ENCODE assay signal across 22 cellular contexts in genomic region chr10:33039167-33039566, GRCh38.
DNase-seq lines count a peak whose midpoint lies in the region; ATAC-seq and TF ChIP-seq lines count a peak whose summit lies in the region.
"Had no signal": no experiment of that assay in that cellular context is flagged by ENCODE, and none has a peak within 500 bp of the region (broad histone marks: within the 10 kb centered on the region; RNA-seq: fewer than 3 reads in every experiment).

No MANE protein-coding gene starts in this region.

- H3K9me3 ChIP-seq in PC-3 (ENCODE audit: low read length) (no peaks in the 10 kb centered on the region), iPS-18a (ENCODE audit: control insufficient read depth, low read depth, low read length) (peaks cover 4% of the 10 kb centered on the region), aorta (ENCODE audit: control insufficient read depth, low read length) (no peaks in the 10 kb centered on the region)

- no peaks in the 10 kb centered on the region for H3K36me3 ChIP-seq in PC-3 (ENCODE audit: low read depth, low read length)
- H3K36me3 ChIP-seq in iPS-18a (ENCODE audit: control insufficient read depth, low read depth, low read length), result no peaks in the 10 kb centered on the region
- H3K36me3 ChIP-seq in aorta (ENCODE audit: control insufficient read depth in 1 of 2, insufficient read depth in 2 of 2, low read length in 1 of 2), result no peaks in the 10 kb centered on the region

- ATAC-seq in PC-3, result peak; percentile 54
- no peak for ATAC-seq in aorta (ENCODE audit: low FRiP score)
- ATAC-seq: HepG2, SK-N-SH treated with all-trans-retinoic acid at 6 μM for 48 hours had no signal

- H3K9ac ChIP-seq in PC-3 (ENCODE audit: low read length) (no peak overlapping the region), iPS-18a (ENCODE audit: low read length) (no peak overlapping the region)

- H3K27me3 Mint-ChIP-seq in progenitor cell of endocrine pancreas, result no peaks in the 10 kb centered on the region

- no peak overlapping the region for H3K27ac ChIP-seq in PC-3 (ENCODE audit: low read length)
- no peak overlapping the region for H3K27ac ChIP-seq in iPS-18a (ENCODE audit: low read length)
- H3K27ac ChIP-seq in aorta (ENCODE audit: low read depth in 1 of 2, low read length in 2 of 2), result no peak overlapping the region
- H3K27ac ChIP-seq: 22Rv1, RWPE1 had no signal

- H3K36me3 Mint-ChIP-seq in progenitor cell of endocrine pancreas (ENCODE audit: insufficient read depth), result no peaks in the 10 kb centered on the region
- H3K36me3 Mint-ChIP-seq: CD14-positive monocyte had no signal

- H3K4me3 ChIP-seq in PC-3 (ENCODE audit: low read length) (no peak overlapping the region), iPS-18a (ENCODE audit: low read length) (peak overlapping the region; percentile 25), aorta (ENCODE audit: low read length in 2 of 2) (no peak overlapping the region)

- BruUV-seq in PC-3 (replicated peaks; lab: Mats Ljungman, UMichigan), result no TSS peak

- no peaks in the 10 kb centered on the region for H3K9me3 Mint-ChIP-seq in progenitor cell of endocrine pancreas (ENCODE audit: low read depth)

- no peak overlapping the region for H3K4me3 Mint-ChIP-seq in progenitor cell of endocrine pancreas (ENCODE audit: low read depth)
- H3K4me3 Mint-ChIP-seq: CD14-positive monocyte had no signal

- DNase-seq in NCI-H1092 treated with DMSO at 0.1 percent for 48 hours (lab: John Stamatoyannopoulos, UW) (peak; percentile 2), NCI-H1092 (lab: John Stamatoyannopoulos, UW) (no peak), PC-3 (no peak), progenitor cell of endocrine pancreas (ENCODE audit: low spot score, unreplicated experiment) (no peak), aorta (no peak), GM03348 (ENCODE audit: low spot score) (no peak)
- no peak for DNase-seq in activated CD4-positive, alpha-beta T cell treated with anti-CD3 and anti-CD28 coated beads, Interleukin-2, amount 50 U/mL, for 4 hours
- DNase-seq: AML-193; KBM-7; NCI-H1417 treated with DMSO at 0.1 percent for 48 hours; NCI-H187 treated with DMSO at 0.1 percent for 48 hours; NCI-H345; NCI-H526 treated with DMSO at 0.1 percent for 48 hours; NK-92 treated with Interleukin-12 subunit alpha and Interleukin-12 subunit beta, amount 100 ng/mL, for 24 hours; OCI-M1; SIG-M5 had no signal

- TF ChIP-seq CTCF in PC-3 (conservative IDR thresholded peaks at IDR 0.05; ENCODE audit: low read depth, low read length), result no peak
- TF ChIP-seq CTCF in progenitor cell of endocrine pancreas (IDR thresholded peaks at IDR 0.05; ENCODE audit: unreplicated experiment), result no peak

- no peaks in the 10 kb centered on the region for H4K20me1 ChIP-seq in PC-3 (ENCODE audit: low read length)

- no peak overlapping the region for H3K4me2 ChIP-seq in PC-3 (ENCODE audit: low read length)

- H2AFZ ChIP-seq in PC-3 (ENCODE audit: low read length), result no peak overlapping the region

- peak overlapping the region; percentile 33 for H3K27ac Mint-ChIP-seq in progenitor cell of endocrine pancreas
- H3K27ac Mint-ChIP-seq: CD14-positive monocyte had no signal

- H3K4me1 ChIP-seq in PC-3 (ENCODE audit: insufficient read depth, low read length) (no peaks in the 10 kb centered on the region), iPS-18a (ENCODE audit: control insufficient read depth, low read depth, low read length) (peaks cover 38% of the 10 kb centered on the region), aorta (ENCODE audit: control insufficient read depth in 1 of 2, insufficient read depth in 2 of 2, low read length in 2 of 2) (no peaks in the 10 kb centered on the region)

- peaks cover 50% of the 10 kb centered on the region for H3K4me1 Mint-ChIP-seq in progenitor cell of endocrine pancreas (ENCODE audit: low read depth)
- H3K4me1 Mint-ChIP-seq: CD14-positive monocyte had no signal

- POLR2A ChIA-PET in PC-3 (lab: Charles Lee; ENCODE audit: unreplicated experiment), result no interaction called here

- H3K27me3 ChIP-seq in PC-3 (ENCODE audit: low read length) (no peaks in the 10 kb centered on the region), iPS-18a (ENCODE audit: control insufficient read depth, insufficient read depth, low read length) (no peaks in the 10 kb centered on the region), aorta (ENCODE audit: control insufficient read depth in 1 of 2, insufficient read depth in 2 of 2, low read length in 1 of 2) (no peaks in the 10 kb centered on the region)

- no peaks in the 10 kb centered on the region for H3F3A ChIP-seq in PC-3 (ENCODE audit: low read length, unreplicated experiment)

- no peaks in the 10 kb centered on the region for H3K9me2 ChIP-seq in PC-3 (replicated peaks; ENCODE audit: low read length)

- no peaks in the 10 kb centered on the region for H3K79me2 ChIP-seq in PC-3 (ENCODE audit: low read length)

- CTCF ChIA-PET in PC-3 (lab: Charles Lee), result interaction anchor here (1.8 kb wide), 1 partner anchor 29 kb away, joined by 6 read pairs; no protein-coding TSS in a partner anchor

- intact Hi-C loops in PC-3 (cut with micrococcal nuclease) (no loop called here), aorta (cut with DNase I) (no loop called here)
